13 cellular contexts compared by ENCODE assay signal in genomic region chr17:75752405-75753192, GRCh38. TPM values are rescaled to one million over a fixed set of nuclear protein-coding genes. Genes with fewer than 3 reads are reported as not detected.
DNase-seq lines count a peak whose midpoint lies in the region; ATAC-seq, FAIRE-seq and TF ChIP-seq lines count a peak whose summit lies in the region.
"Had no signal": no experiment of that assay in that cellular context is flagged by ENCODE, and none has a peak within 500 bp of the region (broad histone marks: within the 10 kb centered on the region; RNA-seq: fewer than 3 reads in every experiment).

No MANE protein-coding gene starts in this region.

- peak in 1 of 5 donors; percentile 15 for DNase-seq in CD4-positive, alpha-beta memory T cell
- DNase-seq in GM12892 (ENCODE audit: insufficient read length) (no peak), T-cell (no peak), memory B cell (ENCODE audit: low spot score in 2 of 2) (no peak), ascending aorta (ENCODE audit: low spot score in 2 of 2) (no peak), HK-2 (ENCODE audit: unreplicated experiment) (no peak)
- DNase-seq: activated effector memory CD4-positive, alpha-beta T cell treated with anti-CD3 and anti-CD28 coated beads, Interleukin-2, amount 50 U/mL, for 16 hours; NCI-H1417; T1000 had no signal

- H3K4me3 ChIP-seq in CD4-positive, alpha-beta memory T cell (ENCODE audit: low read length in 2 of 2), result no peak overlapping the region
- no peak overlapping the region for H3K4me3 ChIP-seq in ascending aorta

- no peak for TF ChIP-seq POLR2A in GM12892 (IDR thresholded peaks at IDR 0.05; ENCODE audit: low read depth, low read length)

- H3K27me3 ChIP-seq in CD4-positive, alpha-beta memory T cell (ENCODE audit: insufficient read depth, low read length), result no peaks in the 10 kb centered on the region
- no peaks in the 10 kb centered on the region for H3K27me3 ChIP-seq in ascending aorta
- H3K27me3 ChIP-seq: gastroesophageal sphincter, tibial nerve had no signal

- peak overlapping the region; percentile 58 to 80 (median 72) for H3K4me3 Mint-ChIP-seq in CD4-positive, alpha-beta memory T cell
- H3K4me3 Mint-ChIP-seq in T-cell (peak overlapping the region; percentile 57 to 70 (median 63)), memory B cell (peak overlapping the region; percentile 77)

- H3K9me3 ChIP-seq in CD4-positive, alpha-beta memory T cell (ENCODE audit: control insufficient read depth in 1 of 2, low read length in 2 of 2), result no peaks in the 10 kb centered on the region
- H3K9me3 ChIP-seq in ascending aorta, result no peaks in the 10 kb centered on the region
- H3K9me3 ChIP-seq: gastroesophageal sphincter, tibial nerve had no signal

- H3K9me3 Mint-ChIP-seq in CD4-positive, alpha-beta memory T cell, result no peaks in the 10 kb centered on the region
- H3K9me3 Mint-ChIP-seq in T-cell (no peaks in the 10 kb centered on the region), memory B cell (no peaks in the 10 kb centered on the region)

- CTCF ChIA-PET in CD4-positive, alpha-beta memory T cell (lab: Charles Lee; ENCODE audit: partially characterized antibody), result interaction anchor here (0.7 to 12.5 kb wide), 32 partner anchors 8 to 296 kb away, joined by 3 to 326 read pairs (median 5); partner anchors contain the start of genes GALK1, RECQL5, SAP30BP and SMIM5
- CTCF ChIA-PET in T-cell (lab: Charles Lee), result interaction anchor here (0.6 to 2.1 kb wide), 20 partner anchors 12 to 408 kb away, joined by 3 to 15 read pairs (median 4); partner anchors contain the start of genes GALK1 (in 1 of the 2), LLGL2 (in 1 of the 2), RECQL5 (in 1 of the 2) and SMIM5 (in 1 of the 2)

- no peaks in the 10 kb centered on the region for H3K36me3 ChIP-seq in CD4-positive, alpha-beta memory T cell (ENCODE audit: insufficient read depth, low read length)
- H3K36me3 ChIP-seq in ascending aorta, result peaks cover 0 to 2% of the 10 kb centered on the region in 2 donors

- H3K4me1 Mint-ChIP-seq in CD4-positive, alpha-beta memory T cell, result peaks cover 11 to 32% (median 22%) of the 10 kb centered on the region in 4 donors
- H3K4me1 Mint-ChIP-seq in T-cell, result peaks cover 18 to 24% (median 21%) of the 10 kb centered on the region in 3 donors
- H3K4me1 Mint-ChIP-seq in memory B cell, result peaks cover 16% of the 10 kb centered on the region

- peaks cover 22% of the 10 kb centered on the region for H3K4me1 ChIP-seq in CD4-positive, alpha-beta memory T cell (ENCODE audit: insufficient read depth, low read length)
- H3K4me1 ChIP-seq in ascending aorta, result peaks cover 10 to 11% of the 10 kb centered on the region in 2 donors

- intact Hi-C loops in CD4-positive, alpha-beta memory T cell (cut with micrococcal nuclease), result loop anchor here (1.0 to 5.0 kb wide), 4 partner anchors 13 to 255 kb away; partner anchors contain the start of gene GALK1
- intact Hi-C loops in ascending aorta (cut with DNase I), result loop anchor here (5.0 to 10.0 kb wide), 3 partner anchors 75 to 348 kb away; partner anchors contain the start of genes ACOX1, GRB2 and TEN1

- FAIRE-seq in GM12892 (lab: Jason Lieb, UNC), result peak; percentile 85

- ATAC-seq in T-cell (replicated peaks in 1 of 4), result no peak
- ATAC-seq in memory B cell (ENCODE audit: low read depth), result peak; percentile 17
- no peak for ATAC-seq in HG03175 (IDR thresholded peaks at IDR 0.05; ENCODE audit: unreplicated experiment)
- no peak for ATAC-seq in HG03097 (IDR thresholded peaks at IDR 0.05; ENCODE audit: low FRiP score, unreplicated experiment)

- H3K36me3 Mint-ChIP-seq in CD4-positive, alpha-beta memory T cell, result no peaks in the 10 kb centered on the region
- H3K36me3 Mint-ChIP-seq in T-cell (no peaks in the 10 kb centered on the region), memory B cell (no peaks in the 10 kb centered on the region)

- POLR2A ChIA-PET in CD4-positive, alpha-beta memory T cell (lab: Charles Lee; ENCODE audit: partially characterized antibody), result interaction anchor here (0.8 to 2.9 kb wide), 12 partner anchors 13 to 297 kb away, joined by 3 to 117 read pairs (median 12); partner anchors contain the start of genes GALK1, MRPL38, TRIM65 and UNC13D
- POLR2A ChIA-PET in T-cell (lab: Charles Lee), result interaction anchor here in 1 of 2 donors (0.5 to 1.5 kb wide), 2 partner anchors 25 to 80 kb away, joined by 3 read pairs; no protein-coding TSS in a partner anchor

- TF ChIP-seq CTCF in ascending aorta (IDR thresholded peaks at IDR 0.05), result no peak

- peaks cover 0 to 3% of the 10 kb centered on the region in 2 donors for H3K27me3 Mint-ChIP-seq in CD4-positive, alpha-beta memory T cell
- H3K27me3 Mint-ChIP-seq in T-cell (peaks cover 0 to 3% of the 10 kb centered on the region in 2 donors), memory B cell (peaks cover 4% of the 10 kb centered on the region)

- H3K27ac ChIP-seq in CD4-positive, alpha-beta memory T cell (ENCODE audit: low read depth, low read length), result no peak overlapping the region
- no peak overlapping the region for H3K27ac ChIP-seq in ascending aorta

- peak overlapping the region in 2 of 7 donors; percentile 53 to 60 for H3K27ac Mint-ChIP-seq in CD4-positive, alpha-beta memory T cell
- H3K27ac Mint-ChIP-seq in T-cell (no peak overlapping the region), memory B cell (no peak overlapping the region)

RNA-seq across cellular contexts. Expression of gene GALK1, which starts 12.4 kb away (rescaled TPM):
- 10 to 100 TPM; 25.7 to 25.9 TPM for total RNA-seq in CD4-positive, alpha-beta memory T cell
- polyA plus RNA-seq in CD4-positive, alpha-beta memory T cell, result 10 to 100 TPM; 17.5 to 18.1 TPM
- polyA plus RNA-seq in GM12892 (2012; ENCODE audit: missing spikeins), result 9.4 TPM
- total RNA-seq in T-cell (10 to 100 TPM in 4 of 5 donors, 1 to 10 TPM in 1; 8.4 to 35.7 (median 26.7) TPM), ascending aorta (101 TPM)

RNA-seq across cellular contexts. Expression of gene ITGB4, which starts 31.3 kb away (rescaled TPM):
- 1 to 10 TPM in 1 of 2 experiments, under 1 TPM in 1; 0.67 to 1.2 TPM for total RNA-seq in CD4-positive, alpha-beta memory T cell
- polyA plus RNA-seq in CD4-positive, alpha-beta memory T cell, result under 1 TPM; 0.25 to 0.91 TPM
- 1.1 TPM for polyA plus RNA-seq in GM12892 (2012; ENCODE audit: missing spikeins)
- total RNA-seq in T-cell (1 to 10 TPM in 4 of 5 donors, under 1 TPM in 1; 0.68 to 1.6 (median 1.5) TPM), ascending aorta (152 TPM)

RNA-seq across cellular contexts. Expression of gene UNK, which starts 32.0 kb away (rescaled TPM):
- total RNA-seq in CD4-positive, alpha-beta memory T cell, result 10 to 100 TPM; 45.8 to 48.1 TPM
- polyA plus RNA-seq in CD4-positive, alpha-beta memory T cell, result 10 to 100 TPM; 22.2 to 22.9 TPM
- polyA plus RNA-seq in GM12892 (2012; ENCODE audit: missing spikeins), result 26.4 TPM
- total RNA-seq in T-cell (10 to 100 TPM; 37.1 to 50.3 (median 39.2) TPM), ascending aorta (73.9 TPM)

Comparison
In these comparisons a context has a peak if more than half of its experiments do, and no peak if none do; other contexts are left out.
1. RNA of gene ITGB4, which starts 31.3 kb away (total RNA-seq): 152 TPM in ascending aorta (single experiment); 0.68 to 1.6 TPM in T-cell and 0.67 to 1.2 TPM in CD4-positive, alpha-beta memory T cell; every median in the first group is over 10 times any median in the second.
2. Peak in every context shown above with its lines, with median percentiles within 50 percentile points of each other: H3K4me3 Mint-ChIP-seq.